2 cellular contexts compared by ENCODE assay signal in genomic region chr10:71072820-71073205, GRCh38.
TF ChIP-seq lines count a peak whose summit lies in the region.

No MANE protein-coding gene starts in this region.

TF ChIP-seq in H1, 55 proteins besides CTCF, POLR2A, EP300 and RAD21 (continued from another document):
- no peak for TF ChIP-seq SAP30 (IDR thresholded peaks at IDR 0.05; ENCODE audit: insufficient read depth, insufficient replicate concordance, low read length)
- no peak for TF ChIP-seq JUN (IDR thresholded peaks at IDR 0.05; ENCODE audit: low read depth, low read length)
- no peak for TF ChIP-seq NANOG (IDR thresholded peaks at IDR 0.05; ENCODE audit: insufficient read depth, low read depth, low read length, poor library complexity, severe bottlenecking)
- no peak for TF ChIP-seq SIRT6 (IDR thresholded peaks at IDR 0.05; ENCODE audit: low read length)
- no peak for TF ChIP-seq KDM5A (IDR thresholded peaks at IDR 0.05; ENCODE audit: low read length)
- TF ChIP-seq TCF12 (IDR thresholded peaks at IDR 0.05; ENCODE audit: low read depth, low read length), result no peak
- TF ChIP-seq ASH2L (IDR thresholded peaks at IDR 0.05; ENCODE audit: low read length), result no peak
- TF ChIP-seq GTF2F1 (IDR thresholded peaks at IDR 0.05; ENCODE audit: borderline replicate concordance, low read depth, low read length), result no peak
- no peak for TF ChIP-seq CREB1 (IDR thresholded peaks at IDR 0.05)
- no peak for TF ChIP-seq RFX5 (IDR thresholded peaks at IDR 0.05; ENCODE audit: borderline replicate concordance, low read depth, low read length)
- TF ChIP-seq ZNF274 (IDR thresholded peaks at IDR 0.05; ENCODE audit: borderline replicate concordance, extremely low read depth, low read length), result no peak
- no peak for TF ChIP-seq KDM1A (IDR thresholded peaks at IDR 0.05; ENCODE audit: borderline replicate concordance, low read length)
- TF ChIP-seq USF2 (IDR thresholded peaks at IDR 0.05; ENCODE audit: low read length), result no peak
- TF ChIP-seq YY1 (IDR thresholded peaks at IDR 0.05; ENCODE audit: low read depth, low read length), result no peak

TF ChIP-seq in GM23338, 12 proteins besides CTCF, POLR2A, EP300 and RAD21 (continued from another document):
- no peak for TF ChIP-seq REST (IDR thresholded peaks at IDR 0.05; ENCODE audit: unreplicated experiment)
- TF ChIP-seq ZNF331 (CRISPR knock-in tag; IDR thresholded peaks at IDR 0.05; ENCODE audit: low read depth), result no peak
- no peak for TF ChIP-seq CREB1 (CRISPR knock-in tag; IDR thresholded peaks at IDR 0.05; ENCODE audit: low read depth)
- TF ChIP-seq POLR2AphosphoS5 (IDR thresholded peaks at IDR 0.05; ENCODE audit: low read depth), result no peak
- no peak for TF ChIP-seq JUNB (IDR thresholded peaks at IDR 0.05; ENCODE audit: unreplicated experiment)
- TF ChIP-seq ZNF462 (CRISPR knock-in tag; IDR thresholded peaks at IDR 0.05), result no peak
- no peak for TF ChIP-seq NANOG (IDR thresholded peaks at IDR 0.05; ENCODE audit: borderline replicate concordance)
- TF ChIP-seq ETS1 (IDR thresholded peaks at IDR 0.05), result no peak
TF ChIP-seq in GM23338: peak in this region for 0.
